1 cellular context compared by ENCODE assay signal in the genomic region with DNA sequence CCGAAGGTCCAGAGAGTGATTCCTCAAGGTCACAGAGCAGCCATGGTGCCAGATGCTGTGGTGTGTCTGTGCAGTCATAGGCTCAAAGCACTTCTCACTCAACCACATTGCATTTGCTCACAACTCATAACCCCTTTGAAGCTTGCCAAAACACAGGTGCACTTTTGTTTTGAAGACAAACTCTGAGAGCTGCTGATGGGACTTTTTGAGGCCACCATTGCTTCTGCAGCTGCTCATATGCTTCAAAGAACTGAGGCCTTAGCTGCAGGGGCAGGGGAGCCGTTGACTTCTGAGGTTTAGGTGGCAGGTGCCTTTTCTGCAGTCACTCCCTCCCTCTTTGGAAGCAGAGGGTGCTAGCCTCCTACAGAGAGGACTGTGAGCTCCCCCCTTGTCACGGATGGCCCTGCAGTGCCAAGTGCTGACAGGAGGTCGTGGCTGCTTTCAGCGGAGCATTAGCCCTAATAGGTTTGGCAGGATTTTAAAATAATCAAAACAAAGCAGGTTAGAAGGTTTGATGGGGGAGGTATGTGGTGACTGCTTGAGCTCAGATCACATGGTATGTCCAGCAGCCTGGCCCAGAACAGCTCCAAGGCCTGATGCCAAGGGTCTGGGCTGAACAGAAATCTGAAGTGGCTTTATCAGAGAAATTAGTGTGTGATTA.
TF ChIP-seq lines count a peak whose summit lies in the region.

No MANE protein-coding gene starts in this region.

TF ChIP-seq in GM12878, 131 proteins besides CTCF, POLR2A, EP300 and RAD21 (continued from another document):
- TF ChIP-seq, protein P1, sequence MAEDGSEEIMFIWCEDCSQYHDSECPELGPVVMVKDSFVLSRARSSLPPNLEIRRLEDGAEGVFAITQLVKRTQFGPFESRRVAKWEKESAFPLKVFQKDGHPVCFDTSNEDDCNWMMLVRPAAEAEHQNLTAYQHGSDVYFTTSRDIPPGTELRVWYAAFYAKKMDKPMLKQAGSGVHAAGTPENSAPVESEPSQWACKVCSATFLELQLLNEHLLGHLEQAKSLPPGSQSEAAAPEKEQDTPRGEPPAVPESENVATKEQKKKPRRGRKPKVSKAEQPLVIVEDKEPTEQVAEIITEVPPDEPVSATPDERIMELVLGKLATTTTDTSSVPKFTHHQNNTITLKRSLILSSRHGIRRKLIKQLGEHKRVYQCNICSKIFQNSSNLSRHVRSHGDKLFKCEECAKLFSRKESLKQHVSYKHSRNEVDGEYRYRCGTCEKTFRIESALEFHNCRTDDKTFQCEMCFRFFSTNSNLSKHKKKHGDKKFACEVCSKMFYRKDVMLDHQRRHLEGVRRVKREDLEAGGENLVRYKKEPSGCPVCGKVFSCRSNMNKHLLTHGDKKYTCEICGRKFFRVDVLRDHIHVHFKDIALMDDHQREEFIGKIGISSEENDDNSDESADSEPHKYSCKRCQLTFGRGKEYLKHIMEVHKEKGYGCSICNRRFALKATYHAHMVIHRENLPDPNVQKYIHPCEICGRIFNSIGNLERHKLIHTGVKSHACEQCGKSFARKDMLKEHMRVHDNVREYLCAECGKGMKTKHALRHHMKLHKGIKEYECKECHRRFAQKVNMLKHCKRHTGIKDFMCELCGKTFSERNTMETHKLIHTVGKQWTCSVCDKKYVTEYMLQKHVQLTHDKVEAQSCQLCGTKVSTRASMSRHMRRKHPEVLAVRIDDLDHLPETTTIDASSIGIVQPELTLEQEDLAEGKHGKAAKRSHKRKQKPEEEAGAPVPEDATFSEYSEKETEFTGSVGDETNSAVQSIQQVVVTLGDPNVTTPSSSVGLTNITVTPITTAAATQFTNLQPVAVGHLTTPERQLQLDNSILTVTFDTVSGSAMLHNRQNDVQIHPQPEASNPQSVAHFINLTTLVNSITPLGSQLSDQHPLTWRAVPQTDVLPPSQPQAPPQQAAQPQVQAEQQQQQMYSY (CRISPR knock-in tag; IDR thresholded peaks at IDR 0.05): no peak
- TF ChIP-seq, protein P2, sequence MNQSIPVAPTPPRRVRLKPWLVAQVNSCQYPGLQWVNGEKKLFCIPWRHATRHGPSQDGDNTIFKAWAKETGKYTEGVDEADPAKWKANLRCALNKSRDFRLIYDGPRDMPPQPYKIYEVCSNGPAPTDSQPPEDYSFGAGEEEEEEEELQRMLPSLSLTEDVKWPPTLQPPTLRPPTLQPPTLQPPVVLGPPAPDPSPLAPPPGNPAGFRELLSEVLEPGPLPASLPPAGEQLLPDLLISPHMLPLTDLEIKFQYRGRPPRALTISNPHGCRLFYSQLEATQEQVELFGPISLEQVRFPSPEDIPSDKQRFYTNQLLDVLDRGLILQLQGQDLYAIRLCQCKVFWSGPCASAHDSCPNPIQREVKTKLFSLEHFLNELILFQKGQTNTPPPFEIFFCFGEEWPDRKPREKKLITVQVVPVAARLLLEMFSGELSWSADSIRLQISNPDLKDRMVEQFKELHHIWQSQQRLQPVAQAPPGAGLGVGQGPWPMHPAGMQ (IDR thresholded peaks at IDR 0.05; ENCODE audit: borderline replicate concordance): no peak
- TF ChIP-seq MYB (IDR thresholded peaks at IDR 0.05; ENCODE audit: borderline replicate concordance, low read depth, low read length): no peak; the same call in 1 of the 2 replicates
- TF ChIP-seq TAF1 (IDR thresholded peaks at IDR 0.05; ENCODE audit: borderline replicate concordance, low read depth, low read length): no peak
- TF ChIP-seq ATF7 (IDR thresholded peaks at IDR 0.05; ENCODE audit: low read depth): no peak
- TF ChIP-seq ZNF274 (IDR thresholded peaks at IDR 0.05; ENCODE audit: insufficient read depth, insufficient read length): no peak
- no peak for TF ChIP-seq IRF4 (IDR thresholded peaks at IDR 0.05; ENCODE audit: low read depth, low read length)
- TF ChIP-seq RUNX3 (IDR thresholded peaks at IDR 0.05; ENCODE audit: low read length): peak; percentile 72
- TF ChIP-seq TCF3 (IDR thresholded peaks at IDR 0.05; ENCODE audit: borderline replicate concordance, insufficient read depth, low read depth, low read length): no peak
- TF ChIP-seq RCOR1 (conservative IDR thresholded peaks at IDR 0.05; ENCODE audit: low read depth, low read length): no peak
- 0 out of 4 replicates have a peak, but pooled peaks of 1 of the 2 experiments have one; percentile 4 for TF ChIP-seq BHLHE40 (IDR thresholded peaks at IDR 0.05; ENCODE audit: borderline replicate concordance in 1 of 2, low read depth in 2 of 2, low read length in 1 of 2)
- TF ChIP-seq TCF7 (IDR thresholded peaks at IDR 0.05; ENCODE audit: borderline replicate concordance): 0 out of 2 replicates have a peak, but pooled peaks have one; percentile 15
- 0 out of 2 replicates have a peak, but pooled peaks have one; percentile 47 for TF ChIP-seq YY1 (IDR thresholded peaks at IDR 0.05; ENCODE audit: low read depth, low read length)
- TF ChIP-seq BACH1 (IDR thresholded peaks at IDR 0.05; ENCODE audit: borderline replicate concordance): no peak
- no peak for TF ChIP-seq JUNB (IDR thresholded peaks at IDR 0.05)
- 0 out of 2 replicates have a peak, but pooled peaks have one; percentile 27 for TF ChIP-seq CBX5 (IDR thresholded peaks at IDR 0.05; ENCODE audit: low read depth)
- TF ChIP-seq CREB1 (IDR thresholded peaks at IDR 0.05; ENCODE audit: low read depth): 0 out of 2 replicates have a peak, but pooled peaks have one; percentile 22
- TF ChIP-seq KLF5 (IDR thresholded peaks at IDR 0.05; ENCODE audit: partially characterized antibody): no peak
- TF ChIP-seq LARP7 (IDR thresholded peaks at IDR 0.05): no peak
- peak; percentile 76; the same call in 1 of the 2 replicates for TF ChIP-seq TCF12 (IDR thresholded peaks at IDR 0.05; ENCODE audit: low read depth, low read length)
- TF ChIP-seq YBX1 (IDR thresholded peaks at IDR 0.05): no peak
- TF ChIP-seq STAT1 (conservative IDR thresholded peaks at IDR 0.05): no peak
- no peak for TF ChIP-seq CBX3 (IDR thresholded peaks at IDR 0.05; ENCODE audit: borderline replicate concordance, low read depth)
- no peak for TF ChIP-seq BCL3 (IDR thresholded peaks at IDR 0.05; ENCODE audit: borderline replicate concordance, insufficient read depth, low read depth, low read length, poor library complexity, severe bottlenecking)
- no peak for TF ChIP-seq CHD2 (IDR thresholded peaks at IDR 0.05; ENCODE audit: borderline replicate concordance, low read depth, low read length)
TF ChIP-seq in GM12878: peak in this region for 8.
